8 cellular contexts compared by ENCODE assay signal in the genomic region with DNA sequence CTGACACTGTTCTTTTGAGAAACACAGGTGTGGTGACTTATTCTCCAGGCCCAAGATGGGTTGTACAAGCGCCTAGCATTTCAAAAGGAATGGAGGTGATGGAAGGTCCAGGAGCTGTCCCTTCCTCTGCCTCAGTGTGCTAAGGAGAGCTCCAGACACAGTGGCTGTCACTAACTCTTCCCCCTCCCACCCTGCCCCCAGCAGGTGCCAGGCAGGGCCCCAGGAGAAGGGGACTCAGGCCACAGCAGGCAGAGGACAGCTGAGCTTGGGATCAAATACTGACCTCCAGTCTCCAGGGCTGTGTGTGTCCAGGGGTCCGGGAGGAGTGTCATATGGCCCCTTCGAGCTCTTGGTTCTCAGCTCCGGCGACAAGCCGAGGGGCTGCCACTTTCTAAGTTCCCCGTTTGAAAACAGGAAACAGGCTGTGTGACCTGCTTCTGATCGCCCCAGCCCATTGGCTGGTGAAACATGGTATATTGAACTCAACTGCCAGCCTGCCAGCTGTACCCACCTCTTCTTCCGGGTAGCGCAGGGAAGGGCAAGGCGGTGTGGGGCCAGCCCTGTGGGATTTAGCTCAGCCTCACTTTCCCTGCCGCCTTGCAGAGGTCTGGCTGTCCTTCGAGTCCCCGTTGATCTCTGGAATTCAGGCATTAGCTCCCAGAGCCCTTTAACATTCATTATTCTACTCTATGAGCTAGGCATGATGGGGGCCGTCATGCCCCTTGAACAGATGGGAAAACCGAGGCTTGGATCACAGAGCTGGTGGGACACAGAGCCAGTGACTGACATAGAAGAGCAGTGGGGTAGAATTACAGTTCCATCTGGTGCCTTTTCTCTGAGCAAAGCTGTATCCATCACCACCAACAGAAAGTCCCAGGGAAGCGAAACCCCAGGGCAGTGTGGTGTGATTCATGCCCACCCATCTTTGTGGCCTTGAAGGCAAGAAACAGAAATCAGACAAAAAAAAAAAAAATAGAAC. TPM values are rescaled to one million over a fixed set of nuclear protein-coding genes. Genes with fewer than 3 reads are reported as not detected.
DNase-seq lines count a peak whose midpoint lies in the region; ATAC-seq and TF ChIP-seq lines count a peak whose summit lies in the region.

A gene with protein sequence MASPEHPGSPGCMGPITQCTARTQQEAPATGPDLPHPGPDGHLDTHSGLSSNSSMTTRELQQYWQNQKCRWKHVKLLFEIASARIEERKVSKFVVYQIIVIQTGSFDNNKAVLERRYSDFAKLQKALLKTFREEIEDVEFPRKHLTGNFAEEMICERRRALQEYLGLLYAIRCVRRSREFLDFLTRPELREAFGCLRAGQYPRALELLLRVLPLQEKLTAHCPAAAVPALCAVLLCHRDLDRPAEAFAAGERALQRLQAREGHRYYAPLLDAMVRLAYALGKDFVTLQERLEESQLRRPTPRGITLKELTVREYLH (minus strand): TSS at position 406 of the 979 bp plus-strand sequence. CDS start 3,786 bp downstream, outside the sequence.

- H3K27ac Mint-ChIP-seq in activated CD4-positive, alpha-beta T cell treated with anti-CD3 and anti-CD28 coated beads for 36 hours: peak within 1 kb of the TSS; percentile 94
- H3K27ac Mint-ChIP-seq in osteocyte (ENCODE audit: unreplicated experiment): no peak within 1 kb of the TSS

- H3K4me1 Mint-ChIP-seq in activated CD4-positive, alpha-beta T cell treated with anti-CD3 and anti-CD28 coated beads for 36 hours: peaks cover 86% of the 10 kb centered on the region
- no peaks in the 10 kb centered on the region for H3K4me1 Mint-ChIP-seq in osteocyte (ENCODE audit: unreplicated experiment)

- H3K9me3 Mint-ChIP-seq in activated CD4-positive, alpha-beta T cell treated with anti-CD3 and anti-CD28 coated beads for 36 hours (ENCODE audit: low read depth): no peaks in the 10 kb centered on the region
- H3K9me3 Mint-ChIP-seq in osteocyte (ENCODE audit: unreplicated experiment): no peaks in the 10 kb centered on the region

- peak within 1 kb of the TSS; percentile 78 for H3K4me3 Mint-ChIP-seq in activated CD4-positive, alpha-beta T cell treated with anti-CD3 and anti-CD28 coated beads for 36 hours
- H3K4me3 Mint-ChIP-seq in osteocyte (ENCODE audit: unreplicated experiment): no peak within 1 kb of the TSS

- POLR2A ChIA-PET in activated CD4-positive, alpha-beta T cell treated with anti-CD3 and anti-CD28 coated beads for 36 hours (lab: Charles Lee): interaction anchor here (0.6 to 1.6 kb wide), 5 partner anchors 11 to 354 kb away, joined by 3 to 6 read pairs (median 3); partner anchors contain the start of gene CYLD

- intact Hi-C loops in activated CD4-positive, alpha-beta T cell treated with anti-CD3 and anti-CD28 coated beads for 36 hours (cut with DNase I, micrococcal nuclease): loop anchor here (1.0 to 5.0 kb wide), 7 partner anchors 14 to 614 kb away; partner anchors contain the start of genes CYLD (in 1 of the 2), HEATR3 (in 1 of the 2) and TENT4B (in 1 of the 2)

- peaks cover 33% of the 10 kb centered on the region for H3K36me3 Mint-ChIP-seq in activated CD4-positive, alpha-beta T cell treated with anti-CD3 and anti-CD28 coated beads for 36 hours (ENCODE audit: low read depth)
- H3K36me3 Mint-ChIP-seq in osteocyte (ENCODE audit: unreplicated experiment): no peaks in the 10 kb centered on the region

- CTCF ChIA-PET in activated CD4-positive, alpha-beta T cell treated with anti-CD3 and anti-CD28 coated beads for 36 hours (lab: Charles Lee): interaction anchor here (0.6 to 2.7 kb wide), 18 partner anchors 10 to 656 kb away, joined by 3 to 37 read pairs (median 4); partner anchors contain the start of genes CNEP1R1 and CYLD

- TF ChIP-seq CTCF in osteocyte (IDR thresholded peaks at IDR 0.05): no peak

- H3K27me3 Mint-ChIP-seq in activated CD4-positive, alpha-beta T cell treated with anti-CD3 and anti-CD28 coated beads for 36 hours: no peaks in the 10 kb centered on the region
- peaks cover 3% of the 10 kb centered on the region for H3K27me3 Mint-ChIP-seq in osteocyte (ENCODE audit: unreplicated experiment)

- ATAC-seq in HG03342 (IDR thresholded peaks at IDR 0.05; ENCODE audit: unreplicated experiment): peak; percentile 46
- ATAC-seq in activated CD4-positive, alpha-beta T cell treated with anti-CD3 and anti-CD28 coated beads for 36 hours: peak; percentile 69

- DNase-seq in GM19238 (ENCODE audit: insufficient read length, low spot score): peak; percentile 76
- DNase-seq in activated CD4-positive, alpha-beta T cell treated with anti-CD3 and anti-CD28 coated beads for 36 hours: peak; percentile 80
- peak; percentile 90 for DNase-seq in germinal center (ENCODE audit: low spot score)
- DNase-seq in stimulated activated CD8-positive, alpha-beta memory T cell treated with anti-CD3 and anti-CD28 coated beads, Interleukin-7, amount 100 ng/mL, for 4 hours (ENCODE audit: low read depth in 2 of 2): peak; percentile 45 to 50
- no peak for DNase-seq in NCI-H1092 treated with DMSO at 0.1 percent for 48 hours (lab: John Stamatoyannopoulos, UW)
- no peak for DNase-seq in NCI-H446 (lab: John Stamatoyannopoulos, UW)
- DNase-seq in osteocyte (ENCODE audit: extremely low spot score, unreplicated experiment): no peak

RNA-seq across cellular contexts. Expression of the gene that starts here (rescaled TPM):
- total RNA-seq in activated CD4-positive, alpha-beta T cell treated with anti-CD3 and anti-CD28 coated beads for 36 hours: 10 to 100 TPM; 43.3 to 48.9 TPM
- not detected in 2 replicates for total RNA-seq in osteocyte

Comparison
In these comparisons a context has a peak if more than half of its experiments do, and no peak if none do; other contexts are left out.
1. RNA of the gene that starts here (total RNA-seq): 43.3 to 48.9 TPM in activated CD4-positive, alpha-beta T cell treated with anti-CD3 and anti-CD28 coated beads for 36 hours; not detected in osteocyte; every median in the first group is over 10 times any median in the second.
2. DNase-seq: peak in GM19238 (single experiment), activated CD4-positive, alpha-beta T cell treated with anti-CD3 and anti-CD28 coated beads for 36 hours (single experiment), germinal center (single experiment) and stimulated activated CD8-positive, alpha-beta memory T cell treated with anti-CD3 and anti-CD28 coated beads, Interleukin-7, amount 100 ng/mL, for 4 hours (2 of 2); none in NCI-H1092 treated with DMSO at 0.1 percent for 48 hours (single experiment), NCI-H446 (0 of 2) and osteocyte (single experiment).